ENCODE assay signal across 8 cellular contexts in the genomic region with DNA sequence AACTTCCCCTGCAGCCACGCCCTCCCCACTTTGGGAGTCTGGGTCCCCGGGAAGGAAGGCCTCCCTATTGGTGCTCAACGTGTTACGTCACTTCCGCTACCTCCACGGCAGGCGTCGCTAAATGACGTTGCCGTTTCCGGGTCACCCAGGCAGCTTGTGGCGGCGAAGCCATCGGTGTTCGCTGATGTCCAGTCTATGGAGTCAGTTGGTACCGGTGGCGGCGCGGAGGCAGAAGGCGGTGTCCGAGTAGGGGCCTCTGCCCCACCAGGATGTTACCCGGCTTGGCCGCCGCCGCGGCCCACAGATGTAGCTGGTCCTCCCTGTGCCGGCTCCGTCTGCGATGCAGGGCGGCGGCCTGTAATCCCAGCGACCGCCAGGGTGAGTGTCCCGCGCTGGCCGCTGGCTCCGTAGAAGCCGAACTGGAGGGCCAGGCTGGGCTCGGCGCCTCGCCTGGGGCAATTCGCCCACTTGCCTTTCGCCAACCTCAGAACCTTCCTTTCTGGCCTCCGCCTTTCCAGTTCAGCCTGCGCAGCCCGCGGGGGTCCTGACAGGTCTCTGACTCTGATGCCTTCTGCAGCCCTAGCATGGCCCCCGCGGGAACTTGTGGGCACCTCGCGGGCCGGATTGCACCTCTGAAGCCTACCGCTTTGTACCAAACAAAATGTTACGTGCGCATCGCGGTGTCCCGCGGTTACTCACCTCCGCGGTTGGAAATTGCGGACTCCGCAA. TPM values are rescaled to one million over a fixed set of nuclear protein-coding genes. Genes with fewer than 3 reads are reported as not detected.
DNase-seq lines count a peak whose midpoint lies in the region; ATAC-seq lines count a peak whose summit lies in the region.

A gene (plus strand): TSS at position 148 of the 729 bp plus-strand sequence. CDS start 122 bp downstream, at position 270.

- peaks cover 11 to 38% (median 20%) of the 10 kb centered on the region in 3 donors for H3K4me1 Mint-ChIP-seq in naive B cell
- H3K4me1 Mint-ChIP-seq in stimulated activated memory B cell treated with anti-CD40 and anti-IgM and Interleukin-4, amounts not matched to agents 10 μg/mL and 1 μg/mL and 100 μg/mL, for 72 hours = peaks cover 30% of the 10 kb centered on the region

- no peaks in the 10 kb centered on the region for H3K27me3 ChIP-seq in GM23248 (replicated peaks; ENCODE audit: insufficient read depth)

- H4K20me1 ChIP-seq in GM23248 (ENCODE audit: insufficient read depth) = no peaks in the 10 kb centered on the region

- peak within 1 kb of the TSS; percentile 90 for H3K4me2 ChIP-seq in GM23248 (ENCODE audit: unreplicated experiment)

- no peaks in the 10 kb centered on the region for H3K36me3 ChIP-seq in GM23248 (ENCODE audit: low read depth)

- peaks cover 31% of the 10 kb centered on the region for H3K4me1 ChIP-seq in GM23248 (ENCODE audit: insufficient read depth)

- H2AFZ ChIP-seq in GM23248 = peak within 1 kb of the TSS; percentile 95

- H3K4me3 ChIP-seq in GM23248 = peak within 1 kb of the TSS; percentile 92

- H3K4me3 Mint-ChIP-seq in naive B cell = peak within 1 kb of the TSS; percentile 88 to 98 (median 95)
- H3K4me3 Mint-ChIP-seq in stimulated activated memory B cell treated with anti-CD40 and anti-IgM and Interleukin-4, amounts not matched to agents 10 μg/mL and 1 μg/mL and 100 μg/mL, for 72 hours = peak within 1 kb of the TSS; percentile 94

- no peaks in the 10 kb centered on the region for H3K36me3 Mint-ChIP-seq in naive B cell
- H3K36me3 Mint-ChIP-seq in stimulated activated memory B cell treated with anti-CD40 and anti-IgM and Interleukin-4, amounts not matched to agents 10 μg/mL and 1 μg/mL and 100 μg/mL, for 72 hours = no peaks in the 10 kb centered on the region

- H3K9me3 ChIP-seq in GM23248 (ENCODE audit: low read depth) = no peaks in the 10 kb centered on the region

- ATAC-seq in naive B cell (ENCODE audit: low read depth in 2 of 2) = peak; percentile 93 to 94
- peak; percentile 99 for ATAC-seq in stimulated activated memory B cell treated with anti-CD40 and anti-IgM and Interleukin-4, amounts not matched to agents 10 μg/mL and 1 μg/mL and 100 μg/mL, for 72 hours

- H3K27me3 Mint-ChIP-seq in naive B cell = peaks cover 0 to 6% (median 0%) of the 10 kb centered on the region in 3 donors
- no peaks in the 10 kb centered on the region for H3K27me3 Mint-ChIP-seq in stimulated activated memory B cell treated with anti-CD40 and anti-IgM and Interleukin-4, amounts not matched to agents 10 μg/mL and 1 μg/mL and 100 μg/mL, for 72 hours

- peak within 1 kb of the TSS; percentile 93 for H3K9ac ChIP-seq in GM23248

- no peaks in the 10 kb centered on the region for H3K9me3 Mint-ChIP-seq in naive B cell
- no peaks in the 10 kb centered on the region for H3K9me3 Mint-ChIP-seq in stimulated activated memory B cell treated with anti-CD40 and anti-IgM and Interleukin-4, amounts not matched to agents 10 μg/mL and 1 μg/mL and 100 μg/mL, for 72 hours

- no peaks in the 10 kb centered on the region for H3K9me2 ChIP-seq in GM23248 (ENCODE audit: insufficient read depth)

- peak within 1 kb of the TSS; percentile 65 for H3K27ac ChIP-seq in GM23248

- 0 to 1% methylated on average over 56 to 62 of the region's 63 CpGs for WGBS in GM23248 (ENCODE audit: low coverage in 1 of 2, low lambda C conversion rate in 2 of 2, missing lambda C conversion rate in 2 of 2), 2 experiments

- in situ Hi-C loops in GM23248 (cut with MboI) = no loop called here

- DNase-seq in EH (ENCODE audit: low read depth) (peak; percentile 96), GM23248 (peak; percentile 98), Kasumi-1 (lab: John Stamatoyannopoulos, UW) (peak; percentile 92 to 93), RKO (ENCODE audit: low spot score) (peak; percentile 96), activated T-helper 1 cell treated with Interleukin-2 at 50 U/mL for 16 hours (ENCODE audit: low read depth) (peak; percentile 85), fibroblast of gingiva (ENCODE audit: low read depth) (peak; percentile 92), naive B cell (peak; percentile 94)

- H3F3A ChIP-seq in GM23248 (ENCODE audit: insufficient read depth) = no peaks in the 10 kb centered on the region

- peak within 1 kb of the TSS; percentile 97 to 99 (median 98) for H3K27ac Mint-ChIP-seq in naive B cell
- H3K27ac Mint-ChIP-seq in stimulated activated memory B cell treated with anti-CD40 and anti-IgM and Interleukin-4, amounts not matched to agents 10 μg/mL and 1 μg/mL and 100 μg/mL, for 72 hours = peak within 1 kb of the TSS; percentile 86

- H3K79me2 ChIP-seq in GM23248 (ENCODE audit: insufficient read depth) = peaks cover 67% of the 10 kb centered on the region

RNA-seq across cellular contexts. Expression of the gene that starts here (rescaled TPM):
- 61.7 and 69.5 TPM in 2 replicates for total RNA-seq in GM23248 (2014; rRNA removed; shearing (Covaris generic))
- polyA plus RNA-seq in GM23248 (2016; fragmentation: Nextera tagmentation; extraction: Ambion mirVana) = 64.9 and 65.5 TPM in 2 replicates
- 10 to 100 TPM; 35.3 to 48.6 (median 41.5) TPM for polyA plus RNA-seq in naive B cell (ENCODE audit: low read depth in 6 of 6)

Comparison
In these comparisons a context has a peak if more than half of its experiments do, and no peak if none do; other contexts are left out.
1. Peak in every context shown above with its lines: DNase-seq, ATAC-seq, H3K4me3 ChIP-seq and H3K27ac ChIP-seq.